ENCODE assay signal across 5 cellular contexts in the genomic region with DNA sequence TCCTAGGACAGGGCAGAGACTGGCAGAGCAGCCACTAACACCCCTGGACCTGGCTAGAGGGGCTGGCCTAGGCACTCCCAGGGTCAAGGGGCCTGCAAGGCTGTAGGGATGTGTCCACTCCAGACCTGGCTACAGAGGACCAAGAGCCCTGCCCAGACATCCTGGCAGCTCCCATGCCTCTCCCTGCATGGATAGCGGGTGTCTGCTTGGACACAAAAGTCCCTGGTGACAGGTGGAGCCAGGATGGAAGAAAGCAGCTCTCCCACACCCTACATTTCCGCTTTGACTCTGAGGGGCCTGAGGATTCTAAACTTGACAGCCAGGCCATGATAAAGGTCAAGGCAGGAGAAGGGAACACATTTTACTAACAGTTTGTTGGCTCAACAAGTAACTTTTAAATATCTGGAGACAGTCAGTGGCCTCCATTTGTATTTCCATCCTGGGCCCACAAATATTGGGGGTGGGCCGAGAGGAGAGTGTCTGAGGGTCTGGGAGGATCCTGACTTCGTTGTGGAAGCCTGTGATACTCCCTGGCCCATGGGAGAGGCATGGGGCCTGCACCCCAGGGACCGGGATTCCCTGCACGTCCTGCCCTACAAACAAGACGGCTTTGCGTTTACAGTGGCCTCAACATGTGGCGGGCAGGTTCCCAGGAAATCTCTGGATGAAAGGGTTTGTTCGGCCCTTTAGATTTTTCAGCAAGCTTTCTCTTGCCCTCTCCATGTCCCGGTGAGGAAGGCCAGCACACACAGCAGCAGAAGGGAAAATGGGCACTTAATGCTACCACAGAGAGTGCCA. TPM values are rescaled to one million over a fixed set of nuclear protein-coding genes. Genes with fewer than 3 reads are reported as not detected.
"Had no signal": no experiment of that assay in that cellular context is flagged by ENCODE, and none has a peak within 500 bp of the region (broad histone marks: within the 10 kb centered on the region; RNA-seq: fewer than 3 reads in every experiment).

No MANE protein-coding gene starts in this region.

- H3K4me3 ChIP-seq: GM23338 had no signal

- H3K4me3 Mint-ChIP-seq: GM23338, H9 had no signal

- H3K27ac Mint-ChIP-seq: GM23338 had no signal

- H3K4me1 Mint-ChIP-seq: GM23338 had no signal

- ATAC-seq: GM23338 had no signal

- DNase-seq: H9, HCEC 1CT, IMR-90 had no signal

- H2AFZ ChIP-seq: GM23338 had no signal

- H3K4me2 ChIP-seq: GM23338 had no signal

RNA-seq across cellular contexts. Expression of a gene that starts 19.8 kb away (rescaled TPM):
- total RNA-seq: GM23338, H1, H9, IMR-90 had no signal
- polyA plus RNA-seq: IMR-90 had no signal
